ENCODE assay signal across 10 cellular contexts in genomic region chr7:99324559-99324958, GRCh38. TPM values are rescaled to one million over a fixed set of nuclear protein-coding genes. Genes with fewer than 3 reads are reported as not detected.
DNase-seq lines count a peak whose midpoint lies in the region; ATAC-seq, FAIRE-seq and TF ChIP-seq lines count a peak whose summit lies in the region.
"Had no signal": no experiment of that assay in that cellular context is flagged by ENCODE, and none has a peak within 500 bp of the region (broad histone marks: within the 10 kb centered on the region; RNA-seq: fewer than 3 reads in every experiment).

No MANE protein-coding gene starts in this region.

- CTCF ChIA-PET in Caco-2 (lab: Charles Lee): interaction anchor here (0.6 kb wide), 1 partner anchor 37 kb away, joined by 4 read pairs; no protein-coding TSS in a partner anchor
- CTCF ChIA-PET in GM12878 (lab: Yijun Ruan, JAX): interaction anchor here (2.3 kb wide), 1 partner anchor 11 kb away, joined by 12 read pairs; no protein-coding TSS in a partner anchor

- H3K4me1 ChIP-seq in Caco-2 (peaks cover 4% of the 10 kb centered on the region; the same call in 1 of the 2 replicates), Karpas-422 (ENCODE audit: low read length) (peaks cover 34% of the 10 kb centered on the region), GM12878 (ENCODE audit: control insufficient read depth, insufficient read depth, low read length) (peaks cover 4% of the 10 kb centered on the region; the same call in 1 of the 2 replicates)

- no peak for TF ChIP-seq RAD21 in GM12878 (IDR thresholded peaks at IDR 0.05; ENCODE audit: insufficient read depth, low read depth, low read length)

- ATAC-seq in GM12878 (no peak), GM21423 (IDR thresholded peaks at IDR 0.05; ENCODE audit: unreplicated experiment) (no peak), GM18861 (IDR thresholded peaks at IDR 0.05; ENCODE audit: unreplicated experiment) (no peak)
- ATAC-seq in naive thymus-derived CD8-positive, alpha-beta T cell: no peak

- no peak for FAIRE-seq in GM12878 (lab: Jason Lieb, UNC)

- no peaks in the 10 kb centered on the region for H3K27me3 Mint-ChIP-seq in Caco-2 (ENCODE audit: insufficient read depth, unreplicated experiment)
- peaks cover 0 to 3% (median 0%) of the 10 kb centered on the region in 5 donors for H3K27me3 Mint-ChIP-seq in naive thymus-derived CD8-positive, alpha-beta T cell

- H3K9ac ChIP-seq in Karpas-422 (ENCODE audit: low read length): peak overlapping the region; percentile 93
- H3K9ac ChIP-seq in GM12878 (ENCODE audit: control insufficient read depth, insufficient read depth, low read length): peak overlapping the region; percentile 96; the same call in 1 of the 2 replicates

- H3K27ac Mint-ChIP-seq in Caco-2 (ENCODE audit: unreplicated experiment): peak overlapping the region; percentile 91
- H3K27ac Mint-ChIP-seq in naive thymus-derived CD8-positive, alpha-beta T cell: peak overlapping the region in 9 of 10 donors; percentile 62 to 97 (median 94)

- TF ChIP-seq EP300 in GM12878 (IDR thresholded peaks at IDR 0.05; ENCODE audit: borderline replicate concordance in 1 of 2, control insufficient read depth in 1 of 2, low read depth in 2 of 2, low read length in 2 of 2): no peak

- H3K79me2 ChIP-seq in Karpas-422 (ENCODE audit: low read length) (peaks cover 44% of the 10 kb centered on the region), GM12878 (ENCODE audit: control insufficient read depth, insufficient read depth, low read length) (peaks cover 48% of the 10 kb centered on the region)

- RAD21 ChIA-PET in GM12878 (lab: Charles Lee; ENCODE audit: unreplicated experiment): no interaction called here

- in situ Hi-C loops in GM12878 (cut with MboI): no loop called here

- TF ChIP-seq CTCF in Caco-2 (IDR thresholded peaks at IDR 0.05; ENCODE audit: insufficient read depth in 1 of 2, low read depth in 1 of 2, low read length in 1 of 2, severe bottlenecking in 1 of 2, unreplicated experiment in 1 of 2): no peak
- TF ChIP-seq CTCF in GM12878 (IDR thresholded peaks at IDR 0.05 in 2 of 3, conservative IDR thresholded peaks at IDR 0.05 in 1 of 3; ENCODE audit: control insufficient read depth in 2 of 3, extremely low read depth in 1 of 3, insufficient read depth in 1 of 3, low read depth in 3 of 3, low read length in 3 of 3): no peak

- peak overlapping the region; percentile 96 for H3K4me3 Mint-ChIP-seq in Caco-2 (ENCODE audit: unreplicated experiment)
- H3K4me3 Mint-ChIP-seq in naive thymus-derived CD8-positive, alpha-beta T cell: peak overlapping the region; percentile 87 to 97 (median 92)

- H3K27ac ChIP-seq in Karpas-422 (ENCODE audit: low read length) (no peak overlapping the region), GM12878 (ENCODE audit: control insufficient read depth, insufficient read depth) (no peak overlapping the region)

- POLR2A ChIA-PET in Caco-2 (lab: Charles Lee): no interaction called here
- POLR2A ChIA-PET in GM12878 (lab: Charles Lee): interaction anchor here (1.2 to 3.3 kb wide), 3 partner anchors 55 to 84 kb away, joined by 4 to 16 read pairs (median 4); partner anchors contain the start of genes BUD31 and PDAP1
- POLR2A ChIA-PET in naive thymus-derived CD8-positive, alpha-beta T cell (lab: Charles Lee): interaction anchor here (0.5 to 1.8 kb wide), 3 partner anchors 37 to 85 kb away, joined by 3 to 8 read pairs (median 3); partner anchors contain the start of gene BUD31

- BruUV-seq in Caco-2 (replicated peaks; lab: Mats Ljungman, UMichigan) (no TSS peak), GM12878 (replicated peaks; lab: Mats Ljungman, UMichigan) (no TSS peak)

- intact Hi-C loops in Caco-2 (cut with micrococcal nuclease; ENCODE audit: unreplicated experiment): no loop called here
- intact Hi-C loops in GM12878 (cut with micrococcal nuclease; ENCODE audit: unreplicated experiment): no loop called here

- H3K9me3 Mint-ChIP-seq in Caco-2 (ENCODE audit: unreplicated experiment): no peaks in the 10 kb centered on the region
- H3K9me3 Mint-ChIP-seq in naive thymus-derived CD8-positive, alpha-beta T cell: no peaks in the 10 kb centered on the region

- WGBS in GM12878 (ENCODE audit: insufficient coverage, insufficient replicate concordance, low lambda C conversion rate, missing lambda C conversion rate): 100% methylated on average over 14 of the region's 14 CpGs

- DNase-seq in Caco-2 (no peak), Karpas-422 (no peak), GM12878 (ENCODE audit: low read depth, low spot score) (no peak), UCSD-AML1 (lab: John Stamatoyannopoulos, UW; ENCODE audit: unreplicated experiment) (no peak), RPMI8226 (no peak)
- DNase-seq in naive thymus-derived CD8-positive, alpha-beta T cell: no peak
- DNase-seq: NCI-H446 treated with DMSO at 0.1 percent for 48 hours had no signal

- H3K4me3 ChIP-seq in Caco-2 (ENCODE audit: low read depth, low read length) (0 out of 2 replicates have a peak overlapping the region, but pooled peaks have one; percentile 73), Karpas-422 (ENCODE audit: low read length) (peak overlapping the region; percentile 89), GM12878 (peak overlapping the region; percentile 100)

- TF ChIP-seq POLR2A in GM12878 (IDR thresholded peaks at IDR 0.05; ENCODE audit: low read depth, low read length): no peak

- H3K36me3 Mint-ChIP-seq in Caco-2 (ENCODE audit: insufficient read depth, unreplicated experiment): peaks cover 16% of the 10 kb centered on the region
- H3K36me3 Mint-ChIP-seq in naive thymus-derived CD8-positive, alpha-beta T cell: no peaks in the 10 kb centered on the region

- H2AFZ ChIP-seq in Karpas-422 (ENCODE audit: low read length) (no peak overlapping the region), GM12878 (ENCODE audit: control insufficient read depth, low read depth, low read length) (no peak overlapping the region)

- peaks cover 10% of the 10 kb centered on the region; the same call in 1 of the 2 replicates for H4K20me1 ChIP-seq in Karpas-422 (ENCODE audit: insufficient read depth, low read depth, low read length)
- H4K20me1 ChIP-seq in GM12878 (ENCODE audit: control insufficient read depth, insufficient read depth): peaks cover 4% of the 10 kb centered on the region; the same call in 1 of the 2 replicates

- H3K27me3 ChIP-seq in Caco-2 (replicated peaks; ENCODE audit: control insufficient read depth, insufficient read depth, low read length) (no peaks in the 10 kb centered on the region), Karpas-422 (ENCODE audit: low read length) (no peaks in the 10 kb centered on the region), GM12878 (replicated peaks in 1 of 2; ENCODE audit: control insufficient read depth in 2 of 2, insufficient read depth in 2 of 2, low read length in 1 of 2) (no peaks in the 10 kb centered on the region)

- H3K4me2 ChIP-seq in Karpas-422 (ENCODE audit: low read depth, low read length, poor library complexity, severe bottlenecking) (peak overlapping the region; percentile 92), GM12878 (ENCODE audit: control insufficient read depth, insufficient read depth) (peak overlapping the region; percentile 32; the same call in 1 of the 2 replicates)

- no peaks in the 10 kb centered on the region for H3K9me3 ChIP-seq in Caco-2
- H3K9me3 ChIP-seq in Karpas-422 (ENCODE audit: low read length): no peaks in the 10 kb centered on the region
- no peaks in the 10 kb centered on the region for H3K9me3 ChIP-seq in GM12878 (replicated peaks; ENCODE audit: control insufficient read depth, insufficient read depth, low read length)

- H3K4me1 Mint-ChIP-seq in Caco-2 (ENCODE audit: low read depth, unreplicated experiment): peaks cover 7% of the 10 kb centered on the region
- H3K4me1 Mint-ChIP-seq in naive thymus-derived CD8-positive, alpha-beta T cell: peaks cover 17 to 35% (median 32%) of the 10 kb centered on the region in 4 donors

- H3K9me2 ChIP-seq in Karpas-422 (replicated peaks; ENCODE audit: insufficient read depth, low read length): no peaks in the 10 kb centered on the region

- SMC1A ChIA-PET in GM12878 (lab: Charles Lee; ENCODE audit: uncharacterized antibody, unreplicated experiment): no interaction called here

- H3K36me3 ChIP-seq in Caco-2 (ENCODE audit: control insufficient read depth, insufficient read depth, low read length) (no peaks in the 10 kb centered on the region), Karpas-422 (ENCODE audit: insufficient read depth, low read length) (no peaks in the 10 kb centered on the region), GM12878 (ENCODE audit: control insufficient read depth in 2 of 2, insufficient read depth in 2 of 2, low read length in 1 of 2) (no peaks in the 10 kb centered on the region; a peak in 1 of 4 replicates)

RNA-seq across cellular contexts. Expression of gene ARPC1A, which starts 1.1 kb away (rescaled TPM):
- total RNA-seq in Caco-2 (2022) (190 and 201 TPM in 2 replicates), GM12878 (2014; rRNA removed) (60.3 and 72.2 TPM in 2 replicates), GM12878 (2014; rRNA removed; fragmentation: Illumina TruSeq; extraction: Trizol) (55.8 and 56.6 TPM in 2 replicates), GM12878 (2021) (71.6 and 81.4 TPM in 2 replicates)
- 36.8 and 39.4 TPM in 2 replicates for total RNA-seq in Karpas-422 (2014; rRNA removed; shearing (Covaris generic); ENCODE audit: low replicate concordance)
- 20.4 and 22.1 TPM in 2 replicates for total RNA-seq in GM12878 (2013; cell fraction: nucleolus; rRNA removed)
- polyA plus RNA-seq in GM12878 (2011; ENCODE audit: low read depth): 43.8 TPM
- polyA plus RNA-seq in GM12878 (2011; rRNA removed) (26.4 and 42.3 TPM in 2 replicates), GM12878 (2014; fragmentation: Illumina TruSeq; extraction: Trizol) (53.6 and 72.1 TPM in 2 replicates), GM12878 (2014; fragmentation: Nextera tagmentation; extraction: Ambion mirVana) (100 to 1,000 TPM; 102 to 103 TPM), GM12878 (2014; rRNA removed) (52.1 and 58.1 TPM in 2 replicates), GM12878 (2016; fragmentation: Nextera tagmentation; extraction: Ambion mirVana) (100 to 1,000 TPM; 136 to 152 TPM)
- 66.1 and 67.0 TPM in 2 replicates for polyA plus RNA-seq in GM12878 (2011; cell fraction: cytosol; rRNA removed)
- polyA plus RNA-seq in GM12878 (2011; cell fraction: nucleus; rRNA removed): 46.8 and 50.3 TPM in 2 replicates
- 46.8 and 51.9 TPM in 2 replicates for polyA plus RNA-seq in GM12878 (2012)
- 48.4 and 52.9 TPM in 2 replicates for polyA minus RNA-seq in GM12878 (2011; rRNA and poly(A)+ RNA removed)
- 15.5 and 18.6 TPM in 2 replicates for polyA minus RNA-seq in GM12878 (2011; cell fraction: cytosol; rRNA and poly(A)+ RNA removed)
- 17.2 and 29.0 TPM in 2 replicates for polyA minus RNA-seq in GM12878 (2011; cell fraction: nucleus; rRNA and poly(A)+ RNA removed)
- total RNA-seq in naive thymus-derived CD8-positive, alpha-beta T cell: 10 to 100 TPM; 45.5 to 47.2 TPM
- polyA plus RNA-seq in naive thymus-derived CD8-positive, alpha-beta T cell: 10 to 100 TPM; 42.7 to 74.8 (median 63.6) TPM

RNA-seq across cellular contexts. Expression of gene ARPC1B, which starts 50.0 kb away (rescaled TPM):
- total RNA-seq in Caco-2 (2022) (128 and 135 TPM in 2 replicates), GM12878 (2014; rRNA removed) (719 and 762 TPM in 2 replicates), GM12878 (2014; rRNA removed; fragmentation: Illumina TruSeq; extraction: Trizol) (170 and 199 TPM in 2 replicates), GM12878 (2021) (368 and 403 TPM in 2 replicates)
- total RNA-seq in Karpas-422 (2014; rRNA removed; shearing (Covaris generic); ENCODE audit: low replicate concordance): 146 and 305 TPM in 2 replicates
- total RNA-seq in GM12878 (2013; cell fraction: nucleolus; rRNA removed): 141 and 182 TPM in 2 replicates
- 363 TPM for polyA plus RNA-seq in GM12878 (2011; ENCODE audit: low read depth)
- polyA plus RNA-seq in GM12878 (2011; rRNA removed) (314 and 406 TPM in 2 replicates), GM12878 (2014; fragmentation: Illumina TruSeq; extraction: Trizol) (91.0 and 148 TPM in 2 replicates), GM12878 (2014; fragmentation: Nextera tagmentation; extraction: Ambion mirVana) (100 to 1,000 TPM in 1 of 2 experiments, 10 to 100 TPM in 1; 14.1 to 135 TPM), GM12878 (2014; rRNA removed) (628 and 811 TPM in 2 replicates), GM12878 (2016; fragmentation: Nextera tagmentation; extraction: Ambion mirVana) (100 to 1,000 TPM; 577 to 598 TPM)
- 858 and 1,050 TPM in 2 replicates for polyA plus RNA-seq in GM12878 (2011; cell fraction: cytosol; rRNA removed)
- 603 and 732 TPM in 2 replicates for polyA plus RNA-seq in GM12878 (2011; cell fraction: nucleus; rRNA removed)
- polyA plus RNA-seq in GM12878 (2012): 639 and 642 TPM in 2 replicates
- 194 and 384 TPM in 2 replicates for polyA minus RNA-seq in GM12878 (2011; rRNA and poly(A)+ RNA removed)
- polyA minus RNA-seq in GM12878 (2011; cell fraction: cytosol; rRNA and poly(A)+ RNA removed): 199 and 205 TPM in 2 replicates
- polyA minus RNA-seq in GM12878 (2011; cell fraction: nucleus; rRNA and poly(A)+ RNA removed): 112 and 162 TPM in 2 replicates
- total RNA-seq in naive thymus-derived CD8-positive, alpha-beta T cell: 100 to 1,000 TPM; 165 to 170 TPM
- 100 to 1,000 TPM; 597 to 712 (median 662) TPM for polyA plus RNA-seq in naive thymus-derived CD8-positive, alpha-beta T cell

RNA-seq across cellular contexts. Expression of gene MYH16, which starts 51.9 kb away (rescaled TPM):
- total RNA-seq in Caco-2 (2022) (not detected in 2 replicates), GM12878 (2014; rRNA removed) (0.05 and 0.11 TPM in 2 replicates), GM12878 (2014; rRNA removed; fragmentation: Illumina TruSeq; extraction: Trizol) (0.04 TPM in 1 of 2 replicates, not detected in the other), GM12878 (2021) (0.13 TPM in 1 of 2 replicates, not detected in the other)
- not detected in 2 replicates for total RNA-seq in Karpas-422 (2014; rRNA removed; shearing (Covaris generic); ENCODE audit: low replicate concordance)
- total RNA-seq in GM12878 (2013; cell fraction: nucleolus; rRNA removed): not detected in 2 replicates
- not detected for polyA plus RNA-seq in GM12878 (2011; ENCODE audit: low read depth)
- polyA plus RNA-seq in GM12878 (2011; rRNA removed) (not detected in 2 replicates), GM12878 (2014; fragmentation: Illumina TruSeq; extraction: Trizol) (0.10 TPM in 1 of 2 replicates, not detected in the other), GM12878 (2014; fragmentation: Nextera tagmentation; extraction: Ambion mirVana) (under 1 TPM in 1 of 2 experiments, not detected in 1; 0.04 TPM), GM12878 (2014; rRNA removed) (0.03 TPM in 1 of 2 replicates, not detected in the other), GM12878 (2016; fragmentation: Nextera tagmentation; extraction: Ambion mirVana) (under 1 TPM; 0.03 to 0.33 TPM)
- not detected in 2 replicates for polyA plus RNA-seq in GM12878 (2011; cell fraction: cytosol; rRNA removed)
- not detected in 2 replicates for polyA plus RNA-seq in GM12878 (2011; cell fraction: nucleus; rRNA removed)
- polyA plus RNA-seq in GM12878 (2012): 0.04 TPM in 1 of 2 replicates, not detected in the other
- not detected in 2 replicates for polyA minus RNA-seq in GM12878 (2011; rRNA and poly(A)+ RNA removed)
- not detected in 2 replicates for polyA minus RNA-seq in GM12878 (2011; cell fraction: cytosol; rRNA and poly(A)+ RNA removed)
- not detected in 2 replicates for polyA minus RNA-seq in GM12878 (2011; cell fraction: nucleus; rRNA and poly(A)+ RNA removed)
- not detected for total RNA-seq in naive thymus-derived CD8-positive, alpha-beta T cell
- not detected for polyA plus RNA-seq in naive thymus-derived CD8-positive, alpha-beta T cell
- total RNA-seq: ureter had no signal
